ENCODE assay signal across 14 cellular contexts in the genomic region with DNA sequence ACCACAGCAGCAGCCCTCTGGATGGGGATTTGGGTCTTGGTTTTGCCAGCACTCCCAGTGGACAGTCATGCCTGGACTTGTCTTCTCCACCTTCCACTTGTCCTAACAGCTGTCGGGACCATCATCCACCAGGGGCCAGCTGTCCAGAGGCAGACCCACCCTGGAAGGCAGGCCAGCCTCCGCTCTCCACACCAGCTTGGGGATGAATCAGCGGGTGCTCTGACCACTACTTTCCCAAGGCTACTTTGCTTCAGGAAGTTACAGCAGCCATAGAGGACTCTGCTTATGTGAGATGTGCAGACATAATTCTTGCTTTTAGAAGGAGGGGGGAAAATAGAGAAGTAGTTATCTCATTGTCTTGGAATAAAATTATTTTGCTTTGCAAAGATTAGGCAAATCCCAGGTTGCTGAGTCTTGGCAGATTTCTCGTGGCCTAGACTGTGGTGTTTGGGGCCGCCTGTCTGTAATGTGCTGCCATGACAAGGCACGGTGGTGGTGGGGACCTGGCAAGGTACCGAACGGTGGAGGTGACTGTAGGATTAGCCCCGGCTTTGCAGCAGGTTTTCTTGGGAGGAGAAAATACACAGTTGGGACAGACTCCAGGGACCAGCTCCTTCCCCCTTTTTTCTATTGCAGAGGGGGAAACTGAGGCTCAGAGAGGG.
DNase-seq lines count a peak whose midpoint lies in the region; ATAC-seq and TF ChIP-seq lines count a peak whose summit lies in the region.
"Had no signal": no experiment of that assay in that cellular context is flagged by ENCODE, and none has a peak within 500 bp of the region (broad histone marks: within the 10 kb centered on the region; RNA-seq: fewer than 3 reads in every experiment).

No MANE protein-coding gene starts in this region.

- POLR2A ChIA-PET in SK-N-SH (lab: Yijun Ruan, JAX): no interaction called here

- H3K4me3 Mint-ChIP-seq in type B pancreatic cell: no peak overlapping the region
- H3K4me3 Mint-ChIP-seq: activated CD4-positive, alpha-beta T cell treated with anti-CD3 and anti-CD28 coated beads for 36 hours; activated naive CD8-positive, alpha-beta T cell had no signal

- H3K36me3 ChIP-seq in SK-N-SH (replicated peaks in 1 of 2; ENCODE audit: control insufficient read depth in 1 of 2, insufficient read depth in 2 of 2, low read length in 1 of 2): no peaks in the 10 kb centered on the region
- H3K36me3 ChIP-seq in mammary epithelial cell (ENCODE audit: insufficient read depth, low read length): no peaks in the 10 kb centered on the region
- no peaks in the 10 kb centered on the region for H3K36me3 ChIP-seq in right atrium auricular region

- H2AFZ ChIP-seq in SK-N-SH (ENCODE audit: low read depth) (no peak overlapping the region), mammary epithelial cell (ENCODE audit: low read depth, low read length) (no peak overlapping the region)

- H3K27me3 ChIP-seq in SK-N-SH (ENCODE audit: insufficient read depth) (no peaks in the 10 kb centered on the region), mammary epithelial cell (ENCODE audit: insufficient read depth, low read length) (no peaks in the 10 kb centered on the region), right atrium auricular region (no peaks in the 10 kb centered on the region)

- TF ChIP-seq CTCF in SK-N-SH (IDR thresholded peaks at IDR 0.05): no peak
- peak in 1 of 2 donors; percentile 1 for TF ChIP-seq CTCF in mammary epithelial cell (conservative IDR thresholded peaks at IDR 0.05 in 1 of 2, IDR thresholded peaks at IDR 0.05 in 1 of 2; ENCODE audit: extremely low read depth in 1 of 2, insufficient read depth in 1 of 2, low read depth in 1 of 2, low read length in 2 of 2)
- TF ChIP-seq CTCF in right atrium auricular region (IDR thresholded peaks at IDR 0.05): peak; percentile 25 to 62
- no peak for TF ChIP-seq CTCF in type B pancreatic cell (conservative IDR thresholded peaks at IDR 0.05)

- H3K36me3 Mint-ChIP-seq in type B pancreatic cell: peaks cover 5% of the 10 kb centered on the region
- H3K36me3 Mint-ChIP-seq: activated naive CD8-positive, alpha-beta T cell had no signal

- dilution Hi-C loops in mammary epithelial cell (cut with HindIII; ENCODE audit: low sequenced_read_pairs): loop anchor here (10.0 kb wide), 2 partner anchors 88 to 338 kb away; no protein-coding TSS in a partner anchor

- TF ChIP-seq EP300 in SK-N-SH (IDR thresholded peaks at IDR 0.05; ENCODE audit: borderline replicate concordance in 1 of 2, low read depth in 1 of 2, low read length in 1 of 2): no peak

- H3K9me3 ChIP-seq in SK-N-SH (no peaks in the 10 kb centered on the region), mammary epithelial cell (replicated peaks; ENCODE audit: insufficient read depth, low read length) (no peaks in the 10 kb centered on the region), right atrium auricular region (no peaks in the 10 kb centered on the region)

- in situ Hi-C loops in mammary epithelial cell (cut with MboI; ENCODE audit: low sequenced_read_pairs in 2 of 2): no loop called here

- no peaks in the 10 kb centered on the region for H3K27me3 Mint-ChIP-seq in type B pancreatic cell

- TF ChIP-seq RAD21 in SK-N-SH (IDR thresholded peaks at IDR 0.05; ENCODE audit: low read length): no peak

- 91% methylated on average over 9 of the region's 9 CpGs for WGBS in SK-N-SH (ENCODE audit: low lambda C conversion rate)
- WGBS in mammary epithelial cell (ENCODE audit: low coverage, missing lambda C conversion rate): 90% methylated on average over 9 of the region's 9 CpGs

- no peaks in the 10 kb centered on the region for H3K9me2 ChIP-seq in SK-N-SH

- H3K4me1 ChIP-seq in SK-N-SH (ENCODE audit: control insufficient read depth in 1 of 2, insufficient read depth in 2 of 2, low read depth in 1 of 2, low read length in 1 of 2) (peaks cover 16 to 54% of the 10 kb centered on the region in 2 experiments), mammary epithelial cell (ENCODE audit: insufficient read depth, low read length) (peaks cover 18% of the 10 kb centered on the region), right atrium auricular region (peaks cover 0 to 71% of the 10 kb centered on the region in 2 donors)

- intact Hi-C loops in mammary epithelial cell (cut with micrococcal nuclease): loop anchor here (5.0 kb wide), 1 partner anchor 45 kb away; no protein-coding TSS in a partner anchor

- H3K4me3 ChIP-seq in SK-N-SH (ENCODE audit: low read depth in 2 of 2, low read length in 1 of 2) (no peak overlapping the region), mammary epithelial cell (replicated peaks in 1 of 3; ENCODE audit: insufficient read depth in 1 of 3, low read depth in 2 of 3, low read length in 3 of 3) (no peak overlapping the region), right atrium auricular region (no peak overlapping the region)

- ATAC-seq in SK-N-SH treated with all-trans-retinoic acid at 6 μM for 48 hours: no peak; the same call in 2 of the 3 replicates
- ATAC-seq: activated CD4-positive, alpha-beta T cell treated with anti-CD3 and anti-CD28 coated beads for 36 hours had no signal

- H3K9me3 Mint-ChIP-seq in type B pancreatic cell: no peaks in the 10 kb centered on the region

- CTCF ChIA-PET in SK-N-SH (lab: Yijun Ruan, JAX): interaction anchor here (1.3 to 2.0 kb wide), 6 partner anchors 8 to 104 kb away, joined by 3 to 8 read pairs (median 6); no protein-coding TSS in a partner anchor
- CTCF ChIA-PET in mammary epithelial cell (lab: Charles Lee; ENCODE audit: low non-redundant PET): interaction anchor here (0.7 kb wide), 1 partner anchor 50 kb away, joined by 5 read pairs; no protein-coding TSS in a partner anchor

- peak overlapping the region; percentile 32 for H3K27ac Mint-ChIP-seq in type B pancreatic cell
- H3K27ac Mint-ChIP-seq: activated CD4-positive, alpha-beta T cell treated with anti-CD3 and anti-CD28 coated beads for 36 hours; activated naive CD8-positive, alpha-beta T cell had no signal

- H3K27ac ChIP-seq in SK-N-SH (ENCODE audit: low read depth in 2 of 2, low read length in 1 of 2): peak overlapping the region in 1 of 2 experiments; percentile 10; a peak in 2 of 4 replicates
- no peak overlapping the region for H3K27ac ChIP-seq in mammary epithelial cell (ENCODE audit: insufficient read depth, low read depth, low read length)
- H3K27ac ChIP-seq in right atrium auricular region: peak overlapping the region; percentile 20 to 81

- peaks cover 3% of the 10 kb centered on the region for H3F3A ChIP-seq in SK-N-SH (replicated peaks; ENCODE audit: insufficient read depth)

- H3K4me2 ChIP-seq in SK-N-SH (0 out of 2 replicates have a peak overlapping the region, but pooled peaks have one; percentile 26), mammary epithelial cell (ENCODE audit: insufficient read depth, low read depth, low read length) (peak overlapping the region; percentile 41)

- peaks cover 59% of the 10 kb centered on the region for H3K4me1 Mint-ChIP-seq in type B pancreatic cell (ENCODE audit: unreplicated experiment)
- H3K4me1 Mint-ChIP-seq: activated CD4-positive, alpha-beta T cell treated with anti-CD3 and anti-CD28 coated beads for 36 hours had no signal

- no TSS peak for BruUV-seq in mammary epithelial cell (replicated peaks; lab: Mats Ljungman, UMichigan)

- H4K20me1 ChIP-seq in SK-N-SH (ENCODE audit: insufficient read depth): no peaks in the 10 kb centered on the region
- H4K20me1 ChIP-seq in mammary epithelial cell (ENCODE audit: insufficient read depth, low read length): no peaks in the 10 kb centered on the region

- H3K79me2 ChIP-seq in SK-N-SH (ENCODE audit: insufficient read depth) (peaks cover 5% of the 10 kb centered on the region; the same call in 1 of the 2 replicates), mammary epithelial cell (ENCODE audit: insufficient read depth, low read length) (peaks cover 69% of the 10 kb centered on the region)

- peak; percentile 25 for DNase-seq in SK-N-SH
- DNase-seq in mammary epithelial cell: peak; percentile 42
- no peak for DNase-seq in right atrium auricular region (ENCODE audit: low spot score)
- no peak for DNase-seq in type B pancreatic cell (ENCODE audit: extremely low spot score, unreplicated experiment)
- no peak for DNase-seq in DMS53 treated with DMSO at 0.1 percent for 48 hours (lab: John Stamatoyannopoulos, UW; ENCODE audit: unreplicated experiment)
- no peak for DNase-seq in Kasumi-1 (lab: John Stamatoyannopoulos, UW)
- DNase-seq in CD1c-positive myeloid dendritic cell (ENCODE audit: extremely low spot score): no peak
- DNase-seq: activated CD4-positive, alpha-beta T cell treated with anti-CD3 and anti-CD28 coated beads for 36 hours; foreskin melanocyte; GDM1; H7; stimulated activated CD4-positive, alpha-beta T cell treated with anti-CD3 and anti-CD28 coated beads, Interleukin-2, amount 100 ng/mL, for 48 hours had no signal

- H3K9ac ChIP-seq in SK-N-SH (no peak overlapping the region), mammary epithelial cell (ENCODE audit: insufficient read depth, low read length) (no peak overlapping the region)

TF ChIP-seq in SK-N-SH, 30 proteins besides CTCF, POLR2A, EP300 and RAD21:
- TF ChIP-seq NFIC (IDR thresholded peaks at IDR 0.05; ENCODE audit: borderline replicate concordance) (no peak), MXI1 (IDR thresholded peaks at IDR 0.05; ENCODE audit: low read depth, low read length) (no peak)

TF ChIP-seq in SK-N-SH treated with all-trans-retinoic acid at 6 μM for 48 hours, 23 proteins besides CTCF, POLR2A, EP300 and RAD21 (continues in another document):
- TF ChIP-seq ARNTL (CRISPR knock-in tag; IDR thresholded peaks at IDR 0.05; ENCODE audit: borderline replicate concordance, low read depth): no peak
- TF ChIP-seq, protein P1, sequence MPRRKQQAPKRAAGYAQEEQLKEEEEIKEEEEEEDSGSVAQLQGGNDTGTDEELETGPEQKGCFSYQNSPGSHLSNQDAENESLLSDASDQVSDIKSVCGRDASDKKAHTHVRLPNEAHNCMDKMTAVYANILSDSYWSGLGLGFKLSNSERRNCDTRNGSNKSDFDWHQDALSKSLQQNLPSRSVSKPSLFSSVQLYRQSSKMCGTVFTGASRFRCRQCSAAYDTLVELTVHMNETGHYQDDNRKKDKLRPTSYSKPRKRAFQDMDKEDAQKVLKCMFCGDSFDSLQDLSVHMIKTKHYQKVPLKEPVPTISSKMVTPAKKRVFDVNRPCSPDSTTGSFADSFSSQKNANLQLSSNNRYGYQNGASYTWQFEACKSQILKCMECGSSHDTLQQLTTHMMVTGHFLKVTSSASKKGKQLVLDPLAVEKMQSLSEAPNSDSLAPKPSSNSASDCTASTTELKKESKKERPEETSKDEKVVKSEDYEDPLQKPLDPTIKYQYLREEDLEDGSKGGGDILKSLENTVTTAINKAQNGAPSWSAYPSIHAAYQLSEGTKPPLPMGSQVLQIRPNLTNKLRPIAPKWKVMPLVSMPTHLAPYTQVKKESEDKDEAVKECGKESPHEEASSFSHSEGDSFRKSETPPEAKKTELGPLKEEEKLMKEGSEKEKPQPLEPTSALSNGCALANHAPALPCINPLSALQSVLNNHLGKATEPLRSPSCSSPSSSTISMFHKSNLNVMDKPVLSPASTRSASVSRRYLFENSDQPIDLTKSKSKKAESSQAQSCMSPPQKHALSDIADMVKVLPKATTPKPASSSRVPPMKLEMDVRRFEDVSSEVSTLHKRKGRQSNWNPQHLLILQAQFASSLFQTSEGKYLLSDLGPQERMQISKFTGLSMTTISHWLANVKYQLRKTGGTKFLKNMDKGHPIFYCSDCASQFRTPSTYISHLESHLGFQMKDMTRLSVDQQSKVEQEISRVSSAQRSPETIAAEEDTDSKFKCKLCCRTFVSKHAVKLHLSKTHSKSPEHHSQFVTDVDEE (CRISPR knock-in tag; IDR thresholded peaks at IDR 0.05): no peak

Comparison
In these comparisons a context has a peak if more than half of its experiments do, and no peak if none do; other contexts are left out.
1. DNase-seq: peak in SK-N-SH (single experiment) and mammary epithelial cell (single experiment); none in right atrium auricular region (single experiment), type B pancreatic cell (single experiment), DMS53 treated with DMSO at 0.1 percent for 48 hours (single experiment), Kasumi-1 (0 of 2) and CD1c-positive myeloid dendritic cell (single experiment).
2. CTCF ChIP-seq: peak in right atrium auricular region (2 of 2); none in SK-N-SH (single experiment) and type B pancreatic cell (single experiment).